ENCODE assay signal across 9 cellular contexts in the genomic region with DNA sequence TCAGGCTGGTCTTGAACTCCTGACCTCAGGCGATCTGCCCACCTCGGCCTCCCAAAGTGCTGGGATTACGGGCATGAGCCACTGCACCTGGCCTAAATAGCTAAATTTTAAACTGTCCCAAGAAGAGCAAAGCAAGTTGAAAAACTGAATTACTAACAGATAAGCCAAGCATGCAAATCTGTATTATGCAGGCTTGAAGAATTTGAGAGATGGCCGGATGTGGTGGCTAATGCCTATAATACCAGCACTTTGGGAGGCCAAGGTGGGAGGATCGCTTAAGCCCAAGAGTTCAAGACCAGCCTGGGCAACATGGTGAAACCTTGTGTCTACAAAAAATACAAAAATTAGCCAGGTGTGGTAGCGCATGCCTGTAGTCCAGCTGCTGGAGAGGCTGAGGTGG. TPM values are rescaled to one million over a fixed set of nuclear protein-coding genes. Genes with fewer than 3 reads are reported as not detected.
DNase-seq lines count a peak whose midpoint lies in the region; TF ChIP-seq lines count a peak whose summit lies in the region.
"Not testable (repeated sequence)": the region's sequence is repeated elsewhere in the genome, so short reads cannot be mapped to it uniquely, and the experiment has no call there.
"Had no signal": no experiment of that assay in that cellular context is flagged by ENCODE, and none has a peak within 500 bp of the region (broad histone marks: within the 10 kb centered on the region; RNA-seq: fewer than 3 reads in every experiment).

No MANE protein-coding gene starts in this region.

- not testable (repeated sequence) for H3K9me3 Mint-ChIP-seq in neural crest cell

- WGBS in trophoblast cell (ENCODE audit: extremely low coverage, insufficient coverage, insufficient read length), result no CpG with 5 or more reads among the region's 6 CpGs

- H3K4me2 ChIP-seq in trophoblast cell (ENCODE audit: low read length), result not testable (repeated sequence)

- DNase-seq in neural crest cell (ENCODE audit: low read depth, low spot score), result not testable (repeated sequence)
- DNase-seq in trophoblast cell, result peak; percentile 68 to 81

- H3K27me3 Mint-ChIP-seq in neural crest cell (ENCODE audit: low read depth), result not testable (repeated sequence)

- H3K36me3 Mint-ChIP-seq in neural crest cell (ENCODE audit: low read depth), result not testable (repeated sequence)

- H3K9me3 ChIP-seq in trophoblast cell (ENCODE audit: insufficient read depth, low read depth, low read length), result not testable (repeated sequence)

- H3K4me3 ChIP-seq in trophoblast cell (ENCODE audit: low read depth, low read length), result not testable (repeated sequence)

- not testable (repeated sequence) for H2BK120ac ChIP-seq in trophoblast cell (ENCODE audit: insufficient read depth, low read length, poor library complexity)

- not testable (repeated sequence) for H2AK5ac ChIP-seq in trophoblast cell (ENCODE audit: low read length)

- H3K9ac ChIP-seq in trophoblast cell (ENCODE audit: low read length), result not testable (repeated sequence)

- not testable (repeated sequence) for TF ChIP-seq CTCF in neural crest cell (conservative IDR thresholded peaks at IDR 0.05)

- not testable (repeated sequence) for H3K4me1 ChIP-seq in trophoblast cell (ENCODE audit: control insufficient read depth in 1 of 2, insufficient read depth in 2 of 2, low read length in 2 of 2)

- H2BK12ac ChIP-seq in trophoblast cell (ENCODE audit: low read length), result not testable (repeated sequence)

- H3K4ac ChIP-seq in trophoblast cell (ENCODE audit: low read depth, low read length), result not testable (repeated sequence)

- not testable (repeated sequence) for H2BK5ac ChIP-seq in trophoblast cell (ENCODE audit: low read depth, low read length, poor library complexity)

- peak overlapping the region; percentile 50 for H3K27ac Mint-ChIP-seq in neural crest cell (ENCODE audit: unreplicated experiment)

- H4K91ac ChIP-seq in trophoblast cell (ENCODE audit: low read depth, low read length), result not testable (repeated sequence)

- not testable (repeated sequence) for H3K18ac ChIP-seq in trophoblast cell (ENCODE audit: low read length)

- H3K23ac ChIP-seq in trophoblast cell (ENCODE audit: low read length), result not testable (repeated sequence)

- not testable (repeated sequence) for H3K14ac ChIP-seq in trophoblast cell (ENCODE audit: low read length)

- not testable (repeated sequence) for H3K79me1 ChIP-seq in trophoblast cell (ENCODE audit: low read length)

- not testable (repeated sequence) for H2AFZ ChIP-seq in trophoblast cell (ENCODE audit: insufficient read depth, low read length, poor library complexity)

- H3K4me3 Mint-ChIP-seq in neural crest cell, result not testable (repeated sequence)

- H3K27me3 ChIP-seq in trophoblast cell (ENCODE audit: insufficient read depth, low read length), result not testable (repeated sequence)

- H3K4me1 Mint-ChIP-seq in neural crest cell, result not testable (repeated sequence)

- not testable (repeated sequence) for H4K8ac ChIP-seq in trophoblast cell (ENCODE audit: low read depth, low read length)

- not testable (repeated sequence) for H3K36me3 ChIP-seq in trophoblast cell (ENCODE audit: control insufficient read depth in 1 of 2, insufficient read depth in 2 of 2, low read length in 2 of 2)

- not testable (repeated sequence) for H3K79me2 ChIP-seq in trophoblast cell (ENCODE audit: control insufficient read depth, insufficient read depth, low read length, poor library complexity)

- H3K27ac ChIP-seq in trophoblast cell (ENCODE audit: low read depth, low read length), result not testable (repeated sequence)

- H4K12ac ChIP-seq in trophoblast cell (ENCODE audit: low read depth, low read length), result not testable (repeated sequence)

RNA-seq across cellular contexts. Expression of a gene that starts 24.2 kb away (rescaled TPM):
- total RNA-seq in neural crest cell, result 0.93 and 1.1 TPM in 2 replicates
- 0.15 and 0.21 TPM in 2 replicates for polyA plus RNA-seq in trophoblast cell (2013)
- total RNA-seq: A172; B cell; CD4-positive, alpha-beta memory T cell; Daoy had no signal
- polyA plus RNA-seq: AG04450; BJ; CD8-positive, alpha-beta memory T cell had no signal
